In genomic region chr19:1644070-1644469, GRCh38 we compare ENCODE assay signal across 25 cellular contexts. TPM values are rescaled to one million over a fixed set of nuclear protein-coding genes. Genes with fewer than 3 reads are reported as not detected.
A peak's percentile ranks its signal among the peaks of the same experiment; 100 is the strongest.
DNase-seq lines count a peak whose midpoint lies in the region; ATAC-seq, FAIRE-seq and TF ChIP-seq lines count a peak whose summit lies in the region.
"Had no signal": no experiment of that assay in that cellular context is flagged by ENCODE, and none has a peak within 500 bp of the region (broad histone marks: within the 10 kb centered on the region; RNA-seq: fewer than 3 reads in every experiment).

No MANE protein-coding gene starts in this region.

- FAIRE-seq in GM12891 (lab: Jason Lieb, UNC) (no peak), kidney (lab: Jason Lieb, UNC) (no peak)
- FAIRE-seq: A549, GM12878, GM18507 had no signal

- intact Hi-C loops in kidney (cut with DNase I): no loop called here

- peak overlapping the region; percentile 99 for H3K4me2 ChIP-seq in BLaER1
- H3K4me2 ChIP-seq: A549 had no signal

- H3K36me3 ChIP-seq in BLaER1 (peaks cover 96% of the 10 kb centered on the region), SK-N-MC (ENCODE audit: insufficient read depth, low read length) (peaks cover 99% of the 10 kb centered on the region), kidney (ENCODE audit: control insufficient read depth in 1 of 2, insufficient read depth in 2 of 2, low read length in 2 of 2) (no peaks in the 10 kb centered on the region)

- ATAC-seq in GM18519 (IDR thresholded peaks at IDR 0.05; ENCODE audit: low FRiP score, unreplicated experiment) (no peak), foreskin keratinocyte (no peak)
- ATAC-seq: A549; CD8-positive, alpha-beta T cell; GM12878 had no signal

- peaks cover 83% of the 10 kb centered on the region for H4K20me1 ChIP-seq in BLaER1

- no peak for TF ChIP-seq POLR2A in GM12891 (IDR thresholded peaks at IDR 0.05; ENCODE audit: low read depth, low read length)

- H3K27ac ChIP-seq in BLaER1 (peak overlapping the region; percentile 100), SK-N-MC (0 out of 2 replicates have a peak overlapping the region, but pooled peaks have one; percentile 31), kidney (ENCODE audit: low read depth in 2 of 2, low read length in 2 of 2) (no peak overlapping the region), foreskin keratinocyte (no peak overlapping the region)
- H3K27ac ChIP-seq: A549, C4-2B had no signal

- H3K4me1 ChIP-seq in BLaER1: peaks cover 93% of the 10 kb centered on the region
- H3K4me1 ChIP-seq in kidney (ENCODE audit: control insufficient read depth in 1 of 2, insufficient read depth in 1 of 2, low read depth in 1 of 2, low read length in 2 of 2): peaks cover 3 to 5% of the 10 kb centered on the region in 2 donors
- no peaks in the 10 kb centered on the region for H3K4me1 ChIP-seq in foreskin keratinocyte
- H3K4me1 ChIP-seq: A549, BE2C, Caco-2 had no signal

- peak overlapping the region; percentile 99; the same call in 1 of the 2 replicates for H3K9ac ChIP-seq in BLaER1
- H3K9ac ChIP-seq in SK-N-MC (ENCODE audit: insufficient read length): no peak overlapping the region
- H3K9ac ChIP-seq in kidney (ENCODE audit: low read length in 2 of 2): no peak overlapping the region

- H3K4me3 ChIP-seq in BLaER1 (no peak overlapping the region), SK-N-MC (no peak overlapping the region), kidney (ENCODE audit: low read length in 2 of 2) (no peak overlapping the region)
- H3K4me3 ChIP-seq: A549, GM12878 had no signal

- no peaks in the 10 kb centered on the region for H3K9me3 ChIP-seq in BLaER1
- H3K9me3 ChIP-seq in SK-N-MC (ENCODE audit: low read depth, low read length): no peaks in the 10 kb centered on the region
- H3K9me3 ChIP-seq in kidney (ENCODE audit: control insufficient read depth in 1 of 2, low read length in 2 of 2): no peaks in the 10 kb centered on the region
- H3K9me3 ChIP-seq: A549, BE2C, Caco-2 had no signal

- H3K27me3 ChIP-seq in BLaER1: no peaks in the 10 kb centered on the region
- no peaks in the 10 kb centered on the region for H3K27me3 ChIP-seq in foreskin keratinocyte
- H3K27me3 ChIP-seq: BE2C had no signal

- DNase-seq in GM12891 (ENCODE audit: insufficient read length, low spot score) (no peak), SK-N-MC (ENCODE audit: low read depth, low spot score) (no peak), kidney (peak; percentile 67), DMS153 (lab: John Stamatoyannopoulos, UW) (no peak), SW480 (ENCODE audit: low spot score) (no peak), foreskin keratinocyte (no peak)
- DNase-seq: 8988T; ACHN; AML-193; BE2C; Caco-2; CD4-positive, CD25-positive, alpha-beta regulatory T cell; DMS79; EL; GDM1; GOT3; H7; HCEC 1CT had no signal

- TF ChIP-seq CTCF in kidney (IDR thresholded peaks at IDR 0.05; ENCODE audit: borderline replicate concordance, extremely low read depth, insufficient read depth): no peak
- no peak for TF ChIP-seq CTCF in foreskin keratinocyte (conservative IDR thresholded peaks at IDR 0.05)

TF ChIP-seq in GM12891, 5 proteins besides CTCF, POLR2A, EP300 and RAD21:
- no peak for TF ChIP-seq TAF1 (IDR thresholded peaks at IDR 0.05; ENCODE audit: low read depth, low read length)
- TF ChIP-seq SPI1 (IDR thresholded peaks at IDR 0.05; ENCODE audit: low read depth, low read length): no peak
- TF ChIP-seq PAX5 (IDR thresholded peaks at IDR 0.05; ENCODE audit: insufficient read depth, low read length, severe bottlenecking): no peak
- TF ChIP-seq POLR2AphosphoS5 (IDR thresholded peaks at IDR 0.05; ENCODE audit: low read depth, low read length): no peak
- TF ChIP-seq POU2F2 (IDR thresholded peaks at IDR 0.05; ENCODE audit: low read depth, low read length): 0 out of 2 replicates have a peak, but pooled peaks have one; percentile 7

RNA-seq across cellular contexts. Expression of gene TCF3, which starts 8.3 kb away (rescaled TPM):
- 146 TPM for polyA plus RNA-seq in GM12891 (2012; ENCODE audit: low read depth, missing spikeins)
- 50.2 TPM for total RNA-seq in kidney
- 20.3 TPM for polyA plus RNA-seq in kidney (ENCODE audit: insufficient read depth, low read depth, low replicate concordance)
- total RNA-seq in foreskin keratinocyte: 95.1 and 105 TPM in 2 replicates
- polyA plus RNA-seq in foreskin keratinocyte: 87.1 and 89.7 TPM in 2 replicates

RNA-seq across cellular contexts. Expression of gene UQCR11, which starts 38.8 kb away (rescaled TPM):
- 202 TPM for polyA plus RNA-seq in GM12891 (2012; ENCODE audit: low read depth, missing spikeins)
- total RNA-seq in kidney: 200 TPM
- 777 TPM for polyA plus RNA-seq in kidney (ENCODE audit: insufficient read depth, low read depth, low replicate concordance)
- total RNA-seq in foreskin keratinocyte: 87.3 and 109 TPM in 2 replicates
- 345 and 361 TPM in 2 replicates for polyA plus RNA-seq in foreskin keratinocyte

RNA-seq across cellular contexts. Expression of gene MBD3, which starts 51.4 kb away (rescaled TPM):
- 38.8 TPM for polyA plus RNA-seq in GM12891 (2012; ENCODE audit: low read depth, missing spikeins)
- total RNA-seq in kidney (62.5 TPM), foreskin keratinocyte (77.1 and 86.3 TPM in 2 replicates)
- polyA plus RNA-seq in kidney (ENCODE audit: insufficient read depth, low read depth, low replicate concordance) (76.1 TPM), foreskin keratinocyte (80.5 and 85.0 TPM in 2 replicates)

Comparison
In these comparisons a context has a peak if more than half of its experiments do, and no peak if none do; other contexts are left out.
1. H3K27ac ChIP-seq: peak in BLaER1 (single experiment) and SK-N-MC (single experiment); none in kidney (0 of 2) and foreskin keratinocyte (single experiment).